18 cellular contexts compared by ENCODE assay signal in the genomic region with DNA sequence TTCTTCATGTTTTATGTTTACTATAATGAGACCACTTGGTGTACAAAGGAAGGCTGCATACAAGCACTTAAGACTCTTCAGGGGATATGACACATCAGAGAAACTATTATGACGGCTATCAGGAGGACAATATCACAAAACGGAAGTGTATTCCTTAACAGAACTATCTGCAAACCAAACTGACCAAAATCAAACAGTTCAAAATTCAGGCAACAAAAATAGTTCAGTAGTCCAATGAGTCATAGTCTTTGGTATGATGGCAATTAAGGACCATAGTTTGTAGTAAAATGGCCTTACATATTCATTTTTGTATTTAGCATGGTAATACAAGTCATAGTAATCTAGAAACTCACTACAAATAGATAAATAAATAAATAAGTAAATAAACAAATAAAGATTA.
DNase-seq lines count a peak whose midpoint lies in the region.
"Had no signal": no experiment of that assay in that cellular context is flagged by ENCODE, and none has a peak within 500 bp of the region (broad histone marks: within the 10 kb centered on the region; RNA-seq: fewer than 3 reads in every experiment).

No MANE protein-coding gene starts in this region.

- DNase-seq in EL (peak; percentile 71), LHCN-M2 (ENCODE audit: low read depth) (peak; percentile 87), astrocyte of the hippocampus (ENCODE audit: low read depth, low spot score) (peak; percentile 43), myocyte (ENCODE audit: low read depth) (peak; percentile 57), NCI-H748 treated with DMSO at 0.1 percent for 48 hours (lab: John Stamatoyannopoulos, UW) (no peak), NCI-H446 (lab: John Stamatoyannopoulos, UW) (no peak), 8988T (no peak)
- DNase-seq: activated CD8-positive, alpha-beta memory T cell treated with anti-CD3 and anti-CD28 coated beads for 24 hours; caudate nucleus; esophagus squamous epithelium; GF-D8; kidney; natural killer cell; NCI-H1092; NCI-H2081 treated with DMSO at 0.1 percent for 48 hours; NCI-H774; posterior cingulate gyrus; stomach had no signal

Comparison
In these comparisons a context has a peak if more than half of its experiments do, and no peak if none do; other contexts are left out.
1. DNase-seq: peak in EL (single experiment), LHCN-M2 (single experiment), astrocyte of the hippocampus (single experiment) and myocyte (single experiment); none in NCI-H748 treated with DMSO at 0.1 percent for 48 hours (single experiment), NCI-H446 (0 of 2) and 8988T (single experiment).